ENCODE assay signal across 19 cellular contexts in the genomic region with DNA sequence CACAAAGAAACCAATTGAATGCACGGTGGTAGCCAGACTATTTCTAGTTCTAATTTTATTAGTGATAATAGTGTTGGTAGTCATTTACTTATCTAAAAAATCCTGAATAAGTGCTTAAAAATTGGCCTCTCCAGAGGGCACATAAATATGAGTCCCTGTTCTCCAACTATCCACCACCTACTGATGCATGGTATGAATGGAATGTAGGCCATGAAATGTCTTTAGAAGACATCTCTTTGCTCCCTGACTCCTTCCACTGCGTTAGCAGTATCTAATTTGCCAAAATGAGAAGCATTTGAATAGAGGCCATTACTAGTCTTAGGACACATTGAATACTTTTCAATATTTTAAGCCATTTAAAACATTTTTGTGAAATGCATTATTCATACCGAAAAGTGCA.
DNase-seq lines count a peak whose midpoint lies in the region; ATAC-seq and TF ChIP-seq lines count a peak whose summit lies in the region.
"Had no signal": no experiment of that assay in that cellular context is flagged by ENCODE, and none has a peak within 500 bp of the region (broad histone marks: within the 10 kb centered on the region; RNA-seq: fewer than 3 reads in every experiment).

No MANE protein-coding gene starts in this region.

- H3K27me3 ChIP-seq in GM23248 (replicated peaks; ENCODE audit: insufficient read depth) = no peaks in the 10 kb centered on the region
- H3K27me3 ChIP-seq in adipocyte (replicated peaks; ENCODE audit: control insufficient read depth, insufficient read depth, low read length) = no peaks in the 10 kb centered on the region
- no peaks in the 10 kb centered on the region for H3K27me3 ChIP-seq in mesendoderm (ENCODE audit: insufficient read depth, low read length, poor library complexity)
- H3K27me3 ChIP-seq: BLaER1 had no signal

- no peaks in the 10 kb centered on the region for H3K36me3 Mint-ChIP-seq in activated naive CD4-positive, alpha-beta T cell treated with anti-CD3 and anti-CD28 coated beads, Interleukin-2, amount 50 U/mL, for 72 hours
- H3K36me3 Mint-ChIP-seq: CD4-positive, alpha-beta memory T cell had no signal

- H3K9me3 Mint-ChIP-seq in activated naive CD4-positive, alpha-beta T cell treated with anti-CD3 and anti-CD28 coated beads, Interleukin-2, amount 50 U/mL, for 72 hours = peaks cover 0 to 10% of the 10 kb centered on the region in 2 donors

- in situ Hi-C loops in GM23248 (cut with MboI) = no loop called here

- H3K27ac ChIP-seq in GM23248 = no peak overlapping the region
- H3K27ac ChIP-seq in mesendoderm (ENCODE audit: low read depth, low read length) = no peak overlapping the region
- H3K27ac ChIP-seq: BLaER1 had no signal

- no peak overlapping the region for H2AK5ac ChIP-seq in mesendoderm (ENCODE audit: low read length)

- H3K9me3 ChIP-seq in GM23248 (ENCODE audit: low read depth) (no peaks in the 10 kb centered on the region), adipocyte (ENCODE audit: control insufficient read depth, low read length) (no peaks in the 10 kb centered on the region)

- H3K4me1 ChIP-seq in GM23248 (ENCODE audit: insufficient read depth) (peaks cover 30% of the 10 kb centered on the region), adipocyte (ENCODE audit: control insufficient read depth, insufficient read depth, low read length) (peaks cover 2% of the 10 kb centered on the region), mesendoderm (ENCODE audit: control insufficient read depth, low read depth, low read length) (no peaks in the 10 kb centered on the region)
- H3K4me1 ChIP-seq: BLaER1 had no signal

- no peak for ATAC-seq in HG03565 (IDR thresholded peaks at IDR 0.05; ENCODE audit: unreplicated experiment)
- ATAC-seq in activated naive CD4-positive, alpha-beta T cell treated with anti-CD3 and anti-CD28 coated beads, Interleukin-2, amount 50 U/mL, for 72 hours = no peak
- ATAC-seq: Right ventricle myocardium inferior had no signal

- H3K9me2 ChIP-seq in GM23248 (ENCODE audit: insufficient read depth) = 0 out of 2 replicates have a peak, but pooled peaks cover 11% of the 10 kb centered on the region

- H3K79me2 ChIP-seq in GM23248 (ENCODE audit: insufficient read depth) = no peaks in the 10 kb centered on the region
- no peaks in the 10 kb centered on the region for H3K79me2 ChIP-seq in mesendoderm (ENCODE audit: control insufficient read depth, insufficient read depth, low read length)

- H2BK120ac ChIP-seq in mesendoderm (ENCODE audit: low read depth, low read length) = no peak overlapping the region

- H4K8ac ChIP-seq in mesendoderm (ENCODE audit: low read depth, low read length) = no peak overlapping the region

- H3K9ac ChIP-seq in GM23248 (no peak overlapping the region), adipocyte (ENCODE audit: low read length) (no peak overlapping the region), mesendoderm (ENCODE audit: low read length) (no peak overlapping the region)
- H3K9ac ChIP-seq: BLaER1 had no signal

- H3K18ac ChIP-seq in mesendoderm (ENCODE audit: low read length) = no peak overlapping the region

- H3F3A ChIP-seq in GM23248 (ENCODE audit: insufficient read depth) = peaks cover 21% of the 10 kb centered on the region

- H3K36me3 ChIP-seq in GM23248 (ENCODE audit: low read depth) = no peaks in the 10 kb centered on the region
- H3K36me3 ChIP-seq in adipocyte (ENCODE audit: control insufficient read depth, insufficient read depth, low read length, severe bottlenecking) = no peaks in the 10 kb centered on the region
- no peaks in the 10 kb centered on the region for H3K36me3 ChIP-seq in mesendoderm (ENCODE audit: control insufficient read depth, insufficient read depth, low read length)
- H3K36me3 ChIP-seq: BLaER1 had no signal

- no peak overlapping the region for H2BK5ac ChIP-seq in mesendoderm (ENCODE audit: low read length)

- H4K5ac ChIP-seq in mesendoderm (ENCODE audit: low read length) = no peak overlapping the region

- 57 to 65% methylated on average over 3 of the region's 3 CpGs for WGBS in GM23248 (ENCODE audit: low coverage in 1 of 2, low lambda C conversion rate in 2 of 2, missing lambda C conversion rate in 2 of 2), 2 experiments
- WGBS in mesendoderm (ENCODE audit: extremely low coverage, insufficient coverage, low lambda C conversion rate) = no CpG with 5 or more reads among the region's 3 CpGs

- no peaks in the 10 kb centered on the region for H4K20me1 ChIP-seq in GM23248 (ENCODE audit: insufficient read depth)
- H4K20me1 ChIP-seq: BLaER1 had no signal

- TF ChIP-seq CTCF in fibroblast of pulmonary artery (IDR thresholded peaks at IDR 0.05; ENCODE audit: low read length, missing control alignments) = no peak

- peak; percentile 42 for DNase-seq in GM23248
- peak; percentile 6 for DNase-seq in adipocyte (ENCODE audit: low read depth)
- DNase-seq in fibroblast of pulmonary artery (ENCODE audit: low read depth) = peak; percentile 16
- DNase-seq in mesendoderm = peak; percentile 44
- no peak for DNase-seq in NCI-H526 (lab: John Stamatoyannopoulos, UW)
- DNase-seq in activated naive CD4-positive, alpha-beta T cell treated with anti-CD3 and anti-CD28 coated beads, Interleukin-2, amount 50 U/mL, for 72 hours (ENCODE audit: low spot score in 2 of 2) = no peak
- DNase-seq in activated CD4-positive, alpha-beta T cell treated with anti-CD3 and anti-CD28 coated beads, Interleukin-2, amount 50 U/mL, for 1 hour = no peak
- DNase-seq: Calu3; CD4-positive, alpha-beta memory T cell; GF-D8; H7; HFFc6; Karpas-422; NCI-H1436 treated with DMSO at 0.1 percent for 48 hours; NCI-H2029; NCI-H446 treated with DMSO at 0.1 percent for 48 hours had no signal

- no peak overlapping the region for H3K23ac ChIP-seq in mesendoderm (ENCODE audit: low read length)

- H3K56ac ChIP-seq in mesendoderm (ENCODE audit: low read length) = no peak overlapping the region

- no peak overlapping the region for H2BK15ac ChIP-seq in mesendoderm (replicated peaks; ENCODE audit: low read depth)

- peak overlapping the region; percentile 26 for H3K4me2 ChIP-seq in GM23248 (ENCODE audit: unreplicated experiment)
- no peak overlapping the region for H3K4me2 ChIP-seq in mesendoderm (ENCODE audit: low read length)
- H3K4me2 ChIP-seq: BLaER1 had no signal

- no peak overlapping the region for H3K27ac Mint-ChIP-seq in activated naive CD4-positive, alpha-beta T cell treated with anti-CD3 and anti-CD28 coated beads, Interleukin-2, amount 50 U/mL, for 72 hours
- H3K27ac Mint-ChIP-seq: HFFc6 had no signal

- no peaks in the 10 kb centered on the region for H3K79me1 ChIP-seq in mesendoderm (ENCODE audit: low read length)

- no peak overlapping the region for H3K4ac ChIP-seq in mesendoderm (ENCODE audit: low read depth, low read length)

- H3K4me3 ChIP-seq in GM23248 (no peak overlapping the region), adipocyte (ENCODE audit: low read length) (no peak overlapping the region), fibroblast of pulmonary artery (replicated peaks; ENCODE audit: low read depth, low read length) (no peak overlapping the region), mesendoderm (ENCODE audit: low read length) (no peak overlapping the region)
- H3K4me3 ChIP-seq: BLaER1 had no signal

- no peak overlapping the region for H2AFZ ChIP-seq in GM23248

Comparison
In these comparisons a context has a peak if more than half of its experiments do, and no peak if none do; other contexts are left out.
1. DNase-seq: peak in GM23248 (single experiment), adipocyte (single experiment), fibroblast of pulmonary artery (single experiment) and mesendoderm (single experiment); none in NCI-H526 (0 of 2), activated naive CD4-positive, alpha-beta T cell treated with anti-CD3 and anti-CD28 coated beads, Interleukin-2, amount 50 U/mL, for 72 hours (0 of 2) and activated CD4-positive, alpha-beta T cell treated with anti-CD3 and anti-CD28 coated beads, Interleukin-2, amount 50 U/mL, for 1 hour (single experiment).